Comparison of ENCODE assay signal across 17 cellular contexts in the genomic region with DNA sequence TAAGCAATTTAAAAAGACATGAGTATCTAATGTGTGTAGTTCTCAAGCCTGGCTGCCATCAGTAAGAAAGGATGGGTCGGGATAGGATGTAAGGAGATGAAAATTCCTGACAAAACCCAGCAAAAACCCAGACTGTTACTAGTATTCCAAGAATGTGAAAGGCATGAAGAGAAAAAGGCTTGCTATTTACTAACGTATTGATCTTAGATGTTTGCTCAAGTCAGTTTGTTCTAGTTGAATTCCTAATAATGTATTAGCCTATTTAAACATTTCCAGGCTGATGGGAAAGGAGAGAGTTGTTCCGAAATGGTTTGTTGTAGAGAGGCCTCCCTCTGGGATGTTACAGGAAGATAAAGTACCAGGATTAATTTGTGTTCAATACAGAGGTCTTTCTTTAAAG.
DNase-seq lines count a peak whose midpoint lies in the region; ATAC-seq and TF ChIP-seq lines count a peak whose summit lies in the region.
"Had no signal": no experiment of that assay in that cellular context is flagged by ENCODE, and none has a peak within 500 bp of the region (broad histone marks: within the 10 kb centered on the region; RNA-seq: fewer than 3 reads in every experiment).

No MANE protein-coding gene starts in this region.

- no peak overlapping the region for H3K4me2 ChIP-seq in trophoblast cell (ENCODE audit: low read length)

- TF ChIP-seq CTCF in Calu3 (IDR thresholded peaks at IDR 0.05; ENCODE audit: unreplicated experiment) (no peak), LNCaP clone FGC (IDR thresholded peaks at IDR 0.05; ENCODE audit: control insufficient read depth, extremely low read depth, insufficient read depth) (no peak), glutamatergic neuron (IDR thresholded peaks at IDR 0.05; ENCODE audit: partially characterized antibody, unreplicated experiment) (no peak), breast epithelium (IDR thresholded peaks at IDR 0.05) (no peak)

- no TSS peak for BruUV-seq in Calu3 (replicated peaks; lab: Mats Ljungman, UMichigan)

- no peaks in the 10 kb centered on the region for H3K27me3 Mint-ChIP-seq in Calu3 (ENCODE audit: unreplicated experiment)
- H3K27me3 Mint-ChIP-seq in glutamatergic neuron (ENCODE audit: unreplicated experiment), result peaks cover 2% of the 10 kb centered on the region

- H3K36me3 Mint-ChIP-seq in Calu3 (ENCODE audit: insufficient read depth, unreplicated experiment) (peaks cover 50% of the 10 kb centered on the region), glutamatergic neuron (ENCODE audit: unreplicated experiment) (no peaks in the 10 kb centered on the region)
- H3K36me3 Mint-ChIP-seq: T-cell had no signal

- H3K9me3 Mint-ChIP-seq in Calu3 (ENCODE audit: low read depth, unreplicated experiment) (no peaks in the 10 kb centered on the region), glutamatergic neuron (ENCODE audit: unreplicated experiment) (peaks cover 3% of the 10 kb centered on the region)
- H3K9me3 Mint-ChIP-seq: activated CD4-positive, alpha-beta T cell treated with anti-CD3 and anti-CD28 coated beads, Interleukin-2, amount 10 ng/mL, durations not matched to agents 7 days and 5 days; CD8-positive, alpha-beta memory T cell; stimulated activated effector memory CD8-positive, alpha-beta T cell treated with anti-CD3 and anti-CD28 coated beads, Interleukin-12 subunit alpha, Interleukin-12 subunit beta, amount 100 ng/mL, for 72 hours; T-cell had no signal

- H4K91ac ChIP-seq in trophoblast cell (ENCODE audit: low read depth, low read length), result no peak overlapping the region

- peaks cover 1 to 5% of the 10 kb centered on the region in 2 experiments for H3K4me1 ChIP-seq in trophoblast cell (ENCODE audit: control insufficient read depth in 1 of 2, insufficient read depth in 2 of 2, low read length in 2 of 2)
- no peaks in the 10 kb centered on the region for H3K4me1 ChIP-seq in breast epithelium

- intact Hi-C loops in Calu3 (cut with micrococcal nuclease; ENCODE audit: unreplicated experiment) (loop anchor here (5.0 kb wide), 1 partner anchor 109 kb away; no protein-coding TSS in a partner anchor), breast epithelium (cut with DNase I; ENCODE audit: low total_unique reads) (no loop called here)

- H4K8ac ChIP-seq in trophoblast cell (ENCODE audit: low read depth, low read length), result no peak overlapping the region

- CTCF ChIA-PET in Calu3 (lab: Charles Lee), result interaction anchor here (1.5 kb wide), 2 partner anchors 185 to 189 kb away, joined by 3 read pairs; no protein-coding TSS in a partner anchor

- no peak for TF ChIP-seq POLR2A in breast epithelium (IDR thresholded peaks at IDR 0.05)

- no peak overlapping the region for H4K12ac ChIP-seq in trophoblast cell (ENCODE audit: low read depth, low read length)

- H3K9ac ChIP-seq in trophoblast cell (ENCODE audit: low read length), result no peak overlapping the region

- no CpG with 5 or more reads among the region's 3 CpGs for WGBS in trophoblast cell (ENCODE audit: extremely low coverage, insufficient coverage, insufficient read length)

- H3K27ac Mint-ChIP-seq in Calu3 (ENCODE audit: unreplicated experiment), result peak overlapping the region; percentile 67
- peak overlapping the region; percentile 46 for H3K27ac Mint-ChIP-seq in glutamatergic neuron (ENCODE audit: unreplicated experiment)
- H3K27ac Mint-ChIP-seq: activated CD4-positive, alpha-beta T cell treated with anti-CD3 and anti-CD28 coated beads, Interleukin-2, amount 10 ng/mL, durations not matched to agents 7 days and 5 days; CD8-positive, alpha-beta memory T cell; stimulated activated effector memory CD8-positive, alpha-beta T cell treated with anti-CD3 and anti-CD28 coated beads, Interleukin-12 subunit alpha, Interleukin-12 subunit beta, amount 100 ng/mL, for 72 hours; T-cell had no signal

- H2BK120ac ChIP-seq in trophoblast cell (ENCODE audit: insufficient read depth, low read length, poor library complexity), result no peak overlapping the region

- DNase-seq in Calu3 (no peak), LNCaP clone FGC (ENCODE audit: low read depth) (peak; percentile 22), glutamatergic neuron (no peak), trophoblast cell (peak in 1 of 2 donors; percentile 15), GF-D8 (lab: John Stamatoyannopoulos, UW) (no peak), breast epithelium (ENCODE audit: low spot score in 2 of 2) (no peak)
- no peak for DNase-seq in activated CD8-positive, alpha-beta memory T cell treated with anti-CD3 and anti-CD28 coated beads, Interleukin-2, amount 50 U/mL, for 4 hours
- DNase-seq: activated CD4-positive, alpha-beta T cell treated with anti-CD3 and anti-CD28 coated beads, Interleukin-2, amount 10 ng/mL, durations not matched to agents 7 days and 5 days; brain microvascular endothelial cell; CD8-positive, alpha-beta memory T cell; lower lobe of right lung; NCI-H526 treated with DMSO at 0.1 percent for 48 hours; sigmoid colon; T-cell had no signal

- peaks cover 10% of the 10 kb centered on the region for H3K79me1 ChIP-seq in trophoblast cell (ENCODE audit: low read length)

- no peak overlapping the region for H2AFZ ChIP-seq in trophoblast cell (ENCODE audit: insufficient read depth, low read length, poor library complexity)

- ATAC-seq in HG03095 (IDR thresholded peaks at IDR 0.05; ENCODE audit: unreplicated experiment), result no peak
- ATAC-seq: lower lobe of right lung; stimulated activated effector memory CD8-positive, alpha-beta T cell treated with anti-CD3 and anti-CD28 coated beads, Interleukin-12 subunit alpha, Interleukin-12 subunit beta, amount 100 ng/mL, for 72 hours; T-cell had no signal

- no peak overlapping the region for H2BK5ac ChIP-seq in trophoblast cell (ENCODE audit: low read depth, low read length, poor library complexity)

- H2BK12ac ChIP-seq in trophoblast cell (ENCODE audit: low read length), result no peak overlapping the region

- H3K4me1 Mint-ChIP-seq in Calu3 (ENCODE audit: low read depth, unreplicated experiment) (peaks cover 37% of the 10 kb centered on the region), glutamatergic neuron (ENCODE audit: low read depth, unreplicated experiment) (peaks cover 11% of the 10 kb centered on the region)
- H3K4me1 Mint-ChIP-seq: activated CD4-positive, alpha-beta T cell treated with anti-CD3 and anti-CD28 coated beads, Interleukin-2, amount 10 ng/mL, durations not matched to agents 7 days and 5 days; CD8-positive, alpha-beta memory T cell; stimulated activated effector memory CD8-positive, alpha-beta T cell treated with anti-CD3 and anti-CD28 coated beads, Interleukin-12 subunit alpha, Interleukin-12 subunit beta, amount 100 ng/mL, for 72 hours; T-cell had no signal

- no peak overlapping the region for H3K23ac ChIP-seq in trophoblast cell (ENCODE audit: low read length)

- no peak overlapping the region for H3K14ac ChIP-seq in trophoblast cell (ENCODE audit: low read length)

- H3K36me3 ChIP-seq in trophoblast cell (ENCODE audit: control insufficient read depth in 1 of 2, insufficient read depth in 2 of 2, low read length in 2 of 2) (peaks cover 16 to 21% of the 10 kb centered on the region in 2 experiments), breast epithelium (no peaks in the 10 kb centered on the region)

- H3K79me2 ChIP-seq in trophoblast cell (ENCODE audit: control insufficient read depth, insufficient read depth, low read length, poor library complexity), result no peaks in the 10 kb centered on the region

- no peak overlapping the region for H3K4ac ChIP-seq in trophoblast cell (ENCODE audit: low read depth, low read length)

- no peak overlapping the region for H2AK5ac ChIP-seq in trophoblast cell (ENCODE audit: low read length)

- H3K4me3 Mint-ChIP-seq in Calu3 (ENCODE audit: low read depth, unreplicated experiment) (peak overlapping the region; percentile 44), glutamatergic neuron (ENCODE audit: unreplicated experiment) (no peak overlapping the region)
- H3K4me3 Mint-ChIP-seq: activated CD4-positive, alpha-beta T cell treated with anti-CD3 and anti-CD28 coated beads, Interleukin-2, amount 10 ng/mL, durations not matched to agents 7 days and 5 days; CD8-positive, alpha-beta memory T cell; stimulated activated effector memory CD8-positive, alpha-beta T cell treated with anti-CD3 and anti-CD28 coated beads, Interleukin-12 subunit alpha, Interleukin-12 subunit beta, amount 100 ng/mL, for 72 hours; T-cell had no signal

- H3K27ac ChIP-seq in trophoblast cell (ENCODE audit: low read depth, low read length) (peak overlapping the region; percentile 30), breast epithelium (no peak overlapping the region)
- H3K27ac ChIP-seq: brain microvascular endothelial cell, coronary artery, lower lobe of right lung, sigmoid colon had no signal

- H3K4me3 ChIP-seq in LNCaP clone FGC (ENCODE audit: low read depth, low read length), result no peak overlapping the region
- no peak overlapping the region for H3K4me3 ChIP-seq in trophoblast cell (ENCODE audit: low read depth, low read length)
- no peak overlapping the region for H3K4me3 ChIP-seq in breast epithelium
- H3K4me3 ChIP-seq: coronary artery, lower lobe of right lung, sigmoid colon had no signal

- H3K9me3 ChIP-seq in trophoblast cell (ENCODE audit: insufficient read depth, low read depth, low read length), result no peaks in the 10 kb centered on the region
- no peaks in the 10 kb centered on the region for H3K9me3 ChIP-seq in breast epithelium
- H3K9me3 ChIP-seq: lower lobe of right lung, sigmoid colon had no signal

- H3K18ac ChIP-seq in trophoblast cell (ENCODE audit: low read length), result no peak overlapping the region

- H3K27me3 ChIP-seq in trophoblast cell (ENCODE audit: insufficient read depth, low read length) (no peaks in the 10 kb centered on the region), breast epithelium (no peaks in the 10 kb centered on the region)
- H3K27me3 ChIP-seq: brain microvascular endothelial cell, sigmoid colon had no signal
